Comparison of ENCODE assay signal across 12 cellular contexts in genomic region chr14:53714495-53715389, GRCh38.
DNase-seq lines count a peak whose midpoint lies in the region; ATAC-seq and TF ChIP-seq lines count a peak whose summit lies in the region.
"Had no signal": no experiment of that assay in that cellular context is flagged by ENCODE, and none has a peak within 500 bp of the region (broad histone marks: within the 10 kb centered on the region; RNA-seq: fewer than 3 reads in every experiment).

No MANE protein-coding gene starts in this region.

- no peak overlapping the region for H4K91ac ChIP-seq in neuronal stem cell (ENCODE audit: low read depth, low read length, poor library complexity)

- H3K27me3 ChIP-seq in neuronal stem cell (ENCODE audit: control insufficient read depth in 3 of 3, insufficient read depth in 3 of 3, low read depth in 1 of 3, low read length in 3 of 3) (peaks cover 0 to 6% (median 0%) of the 10 kb centered on the region in 3 experiments), A673 (replicated peaks; ENCODE audit: insufficient read depth, low read depth, low read length, poor library complexity) (peaks cover 3% of the 10 kb centered on the region)

- H3K4me1 ChIP-seq in neuronal stem cell (ENCODE audit: control insufficient read depth in 2 of 2, insufficient read depth in 1 of 2, low read depth in 1 of 2, low read length in 2 of 2) (peaks cover 0 to 3% of the 10 kb centered on the region in 2 donors), A673 (ENCODE audit: insufficient read depth, low read length, poor library complexity, severe bottlenecking) (no peaks in the 10 kb centered on the region)

- H3K4me3 Mint-ChIP-seq in activated naive CD4-positive, alpha-beta T cell treated with anti-CD3 and anti-CD28 coated beads, Interleukin-2, amount 10 ng/mL, durations not matched to agents 7 days and 5 days: no peak overlapping the region
- H3K4me3 Mint-ChIP-seq: activated CD8-positive, alpha-beta T cell treated with anti-CD3 and anti-CD28 coated beads, Interleukin-2, amount 10 ng/mL, durations not matched to agents 7 days and 5 days had no signal

- H3K9me3 ChIP-seq in neuronal stem cell (replicated peaks in 1 of 2; ENCODE audit: control insufficient read depth in 2 of 2, insufficient read depth in 1 of 2, low read depth in 1 of 2, low read length in 2 of 2) (no peaks in the 10 kb centered on the region), A673 (ENCODE audit: low read depth, low read length, poor library complexity, severe bottlenecking) (no peaks in the 10 kb centered on the region)
- H3K9me3 ChIP-seq: lower lobe of right lung had no signal

- no peak overlapping the region for H3K9ac ChIP-seq in neuronal stem cell (ENCODE audit: low read depth, low read length, poor library complexity)

- no peaks in the 10 kb centered on the region for H3K79me1 ChIP-seq in neuronal stem cell (ENCODE audit: low read depth, low read length)

- H3K36me3 ChIP-seq in neuronal stem cell (replicated peaks in 1 of 2; ENCODE audit: control insufficient read depth in 2 of 2, insufficient read depth in 2 of 2, low read length in 2 of 2): no peaks in the 10 kb centered on the region
- H3K36me3 ChIP-seq in A673 (ENCODE audit: insufficient read depth, low read length, poor library complexity, severe bottlenecking): no peaks in the 10 kb centered on the region
- H3K36me3 ChIP-seq: lower lobe of right lung had no signal

- H3K4me2 ChIP-seq in neuronal stem cell (ENCODE audit: insufficient read depth, low read length, poor library complexity, severe bottlenecking): no peak overlapping the region

- intact Hi-C loops in Right ventricle myocardium superior (cut with DNase I): no loop called here
- intact Hi-C loops in A673 (cut with micrococcal nuclease; ENCODE audit: unreplicated experiment): no loop called here

- H3K14ac ChIP-seq in neuronal stem cell (ENCODE audit: low read length): no peak overlapping the region

- H3K36me3 Mint-ChIP-seq in activated naive CD4-positive, alpha-beta T cell treated with anti-CD3 and anti-CD28 coated beads, Interleukin-2, amount 10 ng/mL, durations not matched to agents 7 days and 5 days: no peaks in the 10 kb centered on the region

- H3K23ac ChIP-seq in neuronal stem cell (ENCODE audit: low read depth, low read length, poor library complexity): no peak overlapping the region

- no peak overlapping the region for H4K8ac ChIP-seq in neuronal stem cell (ENCODE audit: low read depth, low read length)

- CTCF ChIA-PET in activated naive CD4-positive, alpha-beta T cell treated with anti-CD3 and anti-CD28 coated beads, Interleukin-2, amount 10 ng/mL, durations not matched to agents 7 days and 5 days (lab: Charles Lee): interaction anchor here (0.5 kb wide), 1 partner anchor 58 kb away, joined by 3 read pairs; no protein-coding TSS in a partner anchor
- CTCF ChIA-PET in A673 (lab: Charles Lee): no interaction called here

- peaks cover 4% of the 10 kb centered on the region for H3K9me3 Mint-ChIP-seq in activated naive CD4-positive, alpha-beta T cell treated with anti-CD3 and anti-CD28 coated beads, Interleukin-2, amount 10 ng/mL, durations not matched to agents 7 days and 5 days

- DNase-seq in astrocyte of the hippocampus (ENCODE audit: low read depth, low spot score): peak; percentile 11
- DNase-seq in Right ventricle myocardium superior: no peak
- DNase-seq in neuronal stem cell (ENCODE audit: low spot score): no peak
- no peak for DNase-seq in activated naive CD4-positive, alpha-beta T cell treated with anti-CD3 and anti-CD28 coated beads, Interleukin-2, amount 10 ng/mL, durations not matched to agents 7 days and 5 days
- DNase-seq in A673 (ENCODE audit: low spot score): no peak
- DNase-seq: activated CD8-positive, alpha-beta T cell treated with anti-CD3 and anti-CD28 coated beads, Interleukin-2, amount 10 ng/mL, durations not matched to agents 7 days and 5 days; activated naive CD4-positive, alpha-beta T cell treated with Interleukin-2 at 50 U/mL for 16 hours; glutamatergic neuron; lower lobe of right lung; T1000 had no signal

- no peak for TF ChIP-seq CTCF in A673 (conservative IDR thresholded peaks at IDR 0.05; ENCODE audit: low read depth, low read length)

- H2BK120ac ChIP-seq in neuronal stem cell (ENCODE audit: low read depth, low read length): no peak overlapping the region

- peak; percentile 77 for ATAC-seq in Right ventricle myocardium superior (ENCODE audit: poor library complexity)
- no peak for ATAC-seq in GM21526 (IDR thresholded peaks at IDR 0.05; ENCODE audit: low FRiP score, unreplicated experiment)
- no peak for ATAC-seq in GM19324 (IDR thresholded peaks at IDR 0.05; ENCODE audit: low FRiP score, unreplicated experiment)
- ATAC-seq: activated CD8-positive, alpha-beta T cell treated with anti-CD3 and anti-CD28 coated beads, Interleukin-2, amount 10 ng/mL, durations not matched to agents 7 days and 5 days had no signal

- H3K4me1 Mint-ChIP-seq in activated naive CD4-positive, alpha-beta T cell treated with anti-CD3 and anti-CD28 coated beads, Interleukin-2, amount 10 ng/mL, durations not matched to agents 7 days and 5 days: no peaks in the 10 kb centered on the region

- POLR2A ChIA-PET in A673 (lab: Charles Lee; ENCODE audit: low non-redundant PET): no interaction called here

- H2BK12ac ChIP-seq in neuronal stem cell (ENCODE audit: low read length): no peak overlapping the region

- no peak overlapping the region for H2BK15ac ChIP-seq in neuronal stem cell (ENCODE audit: low read length)

- H2BK5ac ChIP-seq in neuronal stem cell (ENCODE audit: low read length): no peak overlapping the region

- H3K4me3 ChIP-seq in neuronal stem cell (ENCODE audit: low read length in 2 of 2): no peak overlapping the region
- H3K4me3 ChIP-seq in A673 (ENCODE audit: low read depth, low read length, poor library complexity, severe bottlenecking): no peak overlapping the region
- H3K4me3 ChIP-seq: lower lobe of right lung had no signal

- H3K27ac ChIP-seq in neuronal stem cell (replicated peaks; ENCODE audit: low read length): no peak overlapping the region
- no peak overlapping the region for H3K27ac ChIP-seq in A673 (ENCODE audit: low read depth, low read length, poor library complexity, severe bottlenecking)
- H3K27ac ChIP-seq: lower lobe of right lung had no signal

- WGBS in neuronal stem cell (ENCODE audit: extremely low coverage in 2 of 2, insufficient read length in 2 of 2, insufficient replicate concordance in 1 of 2), 2 donors: no CpG with 5 or more reads among the region's 7 CpGs

- H3K4ac ChIP-seq in neuronal stem cell (ENCODE audit: low read length): no peak overlapping the region

- no peak overlapping the region for H3K27ac Mint-ChIP-seq in activated naive CD4-positive, alpha-beta T cell treated with anti-CD3 and anti-CD28 coated beads, Interleukin-2, amount 10 ng/mL, durations not matched to agents 7 days and 5 days
- H3K27ac Mint-ChIP-seq: activated CD8-positive, alpha-beta T cell treated with anti-CD3 and anti-CD28 coated beads, Interleukin-2, amount 10 ng/mL, durations not matched to agents 7 days and 5 days had no signal

- no peak overlapping the region for H3K18ac ChIP-seq in neuronal stem cell (ENCODE audit: low read length)

- H2AK5ac ChIP-seq in neuronal stem cell (ENCODE audit: low read depth, low read length): no peak overlapping the region

- H3K27me3 Mint-ChIP-seq in activated naive CD4-positive, alpha-beta T cell treated with anti-CD3 and anti-CD28 coated beads, Interleukin-2, amount 10 ng/mL, durations not matched to agents 7 days and 5 days: no peaks in the 10 kb centered on the region

- H2AFZ ChIP-seq in neuronal stem cell (ENCODE audit: low read length): peak overlapping the region; percentile 21

- no TSS peak for BruUV-seq in A673 (replicated peaks; lab: Mats Ljungman, UMichigan)
